Comparison of ENCODE assay signal across 20 cellular contexts in the genomic region with DNA sequence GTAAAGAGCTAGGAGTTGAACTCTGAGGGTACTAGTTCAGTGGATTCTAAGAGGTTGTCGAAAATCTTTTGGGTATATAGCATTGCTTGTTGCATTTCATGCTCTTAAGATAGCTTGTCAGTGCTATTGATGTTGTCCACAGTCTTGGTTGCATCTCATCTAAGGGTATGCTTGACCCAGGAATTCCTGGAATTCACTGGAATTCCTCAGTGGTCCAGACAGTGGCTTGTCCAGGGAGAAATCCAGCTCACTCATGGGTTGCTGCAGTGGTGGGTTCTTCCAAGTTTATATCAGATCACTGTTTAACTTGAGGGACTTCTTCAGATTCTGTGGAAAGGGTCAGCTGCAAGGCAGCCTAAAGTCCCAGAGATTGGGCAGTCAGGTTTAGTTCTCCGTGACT.
"Had no signal": no experiment of that assay in that cellular context is flagged by ENCODE, and none has a peak within 500 bp of the region (broad histone marks: within the 10 kb centered on the region; RNA-seq: fewer than 3 reads in every experiment).

No MANE protein-coding gene starts in this region.

- H3K36me3 Mint-ChIP-seq: memory B cell; naive B cell; stimulated activated effector memory CD8-positive, alpha-beta T cell treated with anti-CD3 and anti-CD28 coated beads, Interleukin-12 subunit alpha, Interleukin-12 subunit beta, amount 100 ng/mL, for 72 hours had no signal

- ATAC-seq: foreskin keratinocyte; left lung; lower lobe of right lung; psoas muscle; right lobe of liver; stimulated activated effector memory CD8-positive, alpha-beta T cell treated with anti-CD3 and anti-CD28 coated beads, Interleukin-12 subunit alpha, Interleukin-12 subunit beta, amount 100 ng/mL, for 72 hours had no signal

- H3K27ac ChIP-seq: foreskin keratinocyte, hepatocyte, left lung, lower lobe of right lung, neutrophil, psoas muscle, right lobe of liver, tibial nerve had no signal

- H3K36me3 ChIP-seq: left lung, lower lobe of right lung, neutrophil, right lobe of liver, tibial nerve had no signal

- H3K79me2 ChIP-seq: hepatocyte had no signal

- H3K27me3 ChIP-seq: foreskin keratinocyte, hepatocyte, left lung, neutrophil, right lobe of liver, tibial nerve had no signal

- H3K27me3 Mint-ChIP-seq: dendritic cell treated with granulocyte-macrophage colony-stimulating factor and Interleukin-4, amounts not matched to agents 40 ng/mL and 50 ng/mL, for 4 days had no signal

- H3K9me3 Mint-ChIP-seq: central memory CD8-positive, alpha-beta T cell; dendritic cell treated with granulocyte-macrophage colony-stimulating factor and Interleukin-4, amounts not matched to agents 40 ng/mL and 50 ng/mL, for 4 days; memory B cell; naive B cell; nephron; stimulated activated effector memory CD8-positive, alpha-beta T cell treated with anti-CD3 and anti-CD28 coated beads, Interleukin-12 subunit alpha, Interleukin-12 subunit beta, amount 100 ng/mL, for 72 hours; stimulated activated naive CD8-positive, alpha-beta T cell treated with anti-CD3 and anti-CD28 coated beads, Interleukin-15, Interleukin-2, amounts not matched to agents 100 ng/mL and 50 ng/mL, for 24 hours had no signal

- H3K4me1 Mint-ChIP-seq: central memory CD8-positive, alpha-beta T cell; memory B cell; naive B cell; nephron; stimulated activated effector memory CD8-positive, alpha-beta T cell treated with anti-CD3 and anti-CD28 coated beads, Interleukin-12 subunit alpha, Interleukin-12 subunit beta, amount 100 ng/mL, for 72 hours had no signal

- H3K4me1 ChIP-seq: foreskin keratinocyte, left lung, lower lobe of right lung, psoas muscle, right lobe of liver, tibial nerve had no signal

- H3K4me3 ChIP-seq: hepatocyte, left lung, lower lobe of right lung, psoas muscle, right lobe of liver, tibial nerve had no signal

- H3K27ac Mint-ChIP-seq: dendritic cell treated with granulocyte-macrophage colony-stimulating factor and Interleukin-4, amounts not matched to agents 40 ng/mL and 50 ng/mL, for 4 days; memory B cell; naive B cell; nephron; stimulated activated effector memory CD8-positive, alpha-beta T cell treated with anti-CD3 and anti-CD28 coated beads, Interleukin-12 subunit alpha, Interleukin-12 subunit beta, amount 100 ng/mL, for 72 hours; stimulated activated naive CD8-positive, alpha-beta T cell treated with anti-CD3 and anti-CD28 coated beads, Interleukin-15, Interleukin-2, amounts not matched to agents 100 ng/mL and 50 ng/mL, for 24 hours had no signal

- DNase-seq: erythroblast; foreskin keratinocyte; head of caudate nucleus; left lung; lower lobe of right lung; naive B cell; psoas muscle; retina; right lobe of liver; stimulated activated CD4-positive, alpha-beta T cell treated with anti-CD3 and anti-CD28 coated beads, Interleukin-4, amount 100 ng/mL, for 1 hour; stimulated activated CD8-positive, alpha-beta memory T cell treated with anti-CD3 and anti-CD28 coated beads, Interleukin-4, amount 100 ng/mL, for 48 hours had no signal

- H3K4me3 Mint-ChIP-seq: central memory CD8-positive, alpha-beta T cell; dendritic cell treated with granulocyte-macrophage colony-stimulating factor and Interleukin-4, amounts not matched to agents 40 ng/mL and 50 ng/mL, for 4 days; memory B cell; naive B cell; nephron; stimulated activated effector memory CD8-positive, alpha-beta T cell treated with anti-CD3 and anti-CD28 coated beads, Interleukin-12 subunit alpha, Interleukin-12 subunit beta, amount 100 ng/mL, for 72 hours; stimulated activated naive CD8-positive, alpha-beta T cell treated with anti-CD3 and anti-CD28 coated beads, Interleukin-15, Interleukin-2, amounts not matched to agents 100 ng/mL and 50 ng/mL, for 24 hours had no signal

- H3K4me2 ChIP-seq: hepatocyte had no signal
